Comparison of ENCODE assay signal across 20 cellular contexts in the genomic region with DNA sequence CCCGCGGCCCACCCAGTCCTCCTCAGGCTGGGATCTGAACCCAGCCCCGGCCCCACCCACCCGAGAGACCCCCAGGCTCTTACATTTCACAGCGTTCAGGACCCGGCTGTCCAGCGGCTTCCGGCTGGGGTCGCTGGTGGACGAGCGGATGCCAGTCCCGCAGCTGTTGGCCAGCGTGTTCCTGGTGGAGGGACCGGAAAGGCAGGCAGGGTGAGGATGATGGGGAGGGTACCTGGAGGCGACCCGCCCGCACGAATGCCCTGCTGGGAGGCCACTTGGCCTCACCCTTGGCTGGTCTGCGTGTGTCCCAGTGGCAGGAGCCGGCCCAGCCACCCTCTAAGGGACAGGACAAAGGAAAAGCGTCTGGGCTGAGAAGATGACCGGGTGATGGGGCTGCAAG. TPM values are rescaled to one million over a fixed set of nuclear protein-coding genes. Genes with fewer than 3 reads are reported as not detected.
DNase-seq lines count a peak whose midpoint lies in the region; ATAC-seq, FAIRE-seq and TF ChIP-seq lines count a peak whose summit lies in the region.
"Had no signal": no experiment of that assay in that cellular context is flagged by ENCODE, and none has a peak within 500 bp of the region (broad histone marks: within the 10 kb centered on the region; RNA-seq: fewer than 3 reads in every experiment).

No MANE protein-coding gene starts in this region.

- FAIRE-seq in kidney (lab: Jason Lieb, UNC) = no peak
- FAIRE-seq: GM12891 had no signal

- H3K4me2 ChIP-seq in BLaER1 treated with 17β-estradiol and CSF1 and Interleukin-3, amounts not matched to agents 10 nM and 100 nM = peak overlapping the region in 8 of 11 experiments; percentile 23 to 81 (median 63); a peak in 16 of 22 replicates

- no peaks in the 10 kb centered on the region for H3K27me3 ChIP-seq in BLaER1 treated with 17β-estradiol and CSF1 and Interleukin-3, amounts not matched to agents 10 nM and 100 nM
- no peaks in the 10 kb centered on the region for H3K27me3 ChIP-seq in skeletal muscle tissue (ENCODE audit: control insufficient read depth in 3 of 3, insufficient read depth in 3 of 3, low read length in 3 of 3)
- H3K27me3 ChIP-seq: breast epithelium, MG63 had no signal

- H3K36me3 ChIP-seq in BLaER1 treated with 17β-estradiol and CSF1 and Interleukin-3, amounts not matched to agents 10 nM and 100 nM = peaks cover 0 to 98% (median 0%) of the 10 kb centered on the region in 11 experiments; a peak in 10 of 22 replicates
- no peaks in the 10 kb centered on the region for H3K36me3 ChIP-seq in kidney (ENCODE audit: control insufficient read depth in 1 of 2, insufficient read depth in 2 of 2, low read length in 2 of 2)
- H3K36me3 ChIP-seq in skeletal muscle tissue (ENCODE audit: control insufficient read depth in 3 of 3, insufficient read depth in 3 of 3, low read length in 3 of 3) = peaks cover 0 to 13% (median 13%) of the 10 kb centered on the region in 3 donors
- H3K36me3 ChIP-seq: breast epithelium had no signal

- no peak for TF ChIP-seq CTCF in kidney (IDR thresholded peaks at IDR 0.05; ENCODE audit: borderline replicate concordance, extremely low read depth, insufficient read depth)

- no peak overlapping the region for H3K9ac ChIP-seq in BLaER1 treated with 17β-estradiol and CSF1 and Interleukin-3, amounts not matched to agents 10 nM and 100 nM
- H3K9ac ChIP-seq in kidney (ENCODE audit: low read length in 2 of 2) = no peak overlapping the region
- H3K9ac ChIP-seq in skeletal muscle tissue (ENCODE audit: low read depth in 1 of 3, low read length in 3 of 3) = no peak overlapping the region

- peaks cover 21 to 79% (median 66%) of the 10 kb centered on the region in 10 experiments; a peak in 19 of 20 replicates for H3K4me1 ChIP-seq in BLaER1 treated with 17β-estradiol and CSF1 and Interleukin-3, amounts not matched to agents 10 nM and 100 nM
- peaks cover 2 to 4% of the 10 kb centered on the region in 2 donors for H3K4me1 ChIP-seq in kidney (ENCODE audit: control insufficient read depth in 1 of 2, insufficient read depth in 1 of 2, low read depth in 1 of 2, low read length in 2 of 2)
- H3K4me1 ChIP-seq in skeletal muscle tissue (ENCODE audit: control insufficient read depth in 3 of 3, insufficient read depth in 3 of 3, low read length in 3 of 3) = peaks cover 6 to 28% (median 24%) of the 10 kb centered on the region in 3 donors
- H3K4me1 ChIP-seq: breast epithelium had no signal

- no peak overlapping the region for H3K4me3 ChIP-seq in BLaER1 treated with 17β-estradiol and CSF1 and Interleukin-3, amounts not matched to agents 10 nM and 100 nM
- H3K4me3 ChIP-seq in kidney (ENCODE audit: low read length in 2 of 2) (no peak overlapping the region), skeletal muscle tissue (ENCODE audit: low read length in 3 of 3) (no peak overlapping the region)
- H3K4me3 ChIP-seq: lung, MG63, SK-N-MC had no signal

- no peak overlapping the region for H3K27ac ChIP-seq in BLaER1 treated with 17β-estradiol and CSF1 and Interleukin-3, amounts not matched to agents 10 nM and 100 nM
- H3K27ac ChIP-seq in kidney (ENCODE audit: low read depth in 2 of 2, low read length in 2 of 2) (peak overlapping the region in 1 of 2 donors; percentile 14), skeletal muscle tissue (ENCODE audit: low read depth, low read length) (peak overlapping the region; percentile 72)
- H3K27ac ChIP-seq: epithelial cell of prostate, SK-N-MC had no signal

- ATAC-seq in HG02763 (IDR thresholded peaks at IDR 0.05; ENCODE audit: unreplicated experiment) = no peak
- ATAC-seq: activated CD4-positive, CD25-positive, alpha-beta regulatory T cell treated with anti-CD3 and anti-CD28 coated beads, Interleukin-2, amount 50 U/mL, for 24 hours had no signal

- no peaks in the 10 kb centered on the region for H3K9me3 ChIP-seq in BLaER1 treated with 17β-estradiol and CSF1 and Interleukin-3, amounts not matched to agents 10 nM and 100 nM (replicated peaks in 1 of 11)
- H3K9me3 ChIP-seq in kidney (ENCODE audit: control insufficient read depth in 1 of 2, low read length in 2 of 2) = no peaks in the 10 kb centered on the region
- no peaks in the 10 kb centered on the region for H3K9me3 ChIP-seq in skeletal muscle tissue (ENCODE audit: control insufficient read depth in 3 of 3, low read length in 3 of 3)
- H3K9me3 ChIP-seq: breast epithelium, MG63 had no signal

- peak; percentile 48 for DNase-seq in ecto neural progenitor cell (ENCODE audit: low spot score)
- DNase-seq in kidney = peak; percentile 75
- no peak for DNase-seq in NCI-H748 treated with DMSO at 0.1 percent for 48 hours (lab: John Stamatoyannopoulos, UW)
- DNase-seq in activated CD8-positive, alpha-beta memory T cell treated with anti-CD3 and anti-CD28 coated beads, Interleukin-2, amount 50 U/mL, for 48 hours = no peak
- DNase-seq in SIG-M5 treated with dmso at 0.1 percent for 504 hours (lab: John Stamatoyannopoulos, UW; ENCODE audit: unreplicated experiment) = no peak
- DNase-seq: ACHN; MG63; NCI-H187; NCI-H2227 treated with DMSO at 0.1 percent for 48 hours; stimulated activated CD4-positive, alpha-beta T cell treated with anti-CD3 and anti-CD28 coated beads, Interleukin-4, amount 100 ng/mL, for 1 hour; T-helper 9 cell had no signal

- intact Hi-C loops in kidney (cut with DNase I) = no loop called here

- H4K20me1 ChIP-seq in BLaER1 treated with 17β-estradiol and CSF1 and Interleukin-3, amounts not matched to agents 10 nM and 100 nM = peaks cover 0 to 100% (median 43%) of the 10 kb centered on the region in 11 experiments; a peak in 14 of 22 replicates

RNA-seq across cellular contexts. Expression of a gene that starts 51.9 kb away (rescaled TPM):
- total RNA-seq in kidney (40.2 TPM), skeletal muscle tissue (37.6 TPM)
- 52.6 TPM for polyA plus RNA-seq in kidney (ENCODE audit: insufficient read depth, low read depth, low replicate concordance)

Comparison
In these comparisons a context has a peak if more than half of its experiments do, and no peak if none do; other contexts are left out.
1. DNase-seq: peak in ecto neural progenitor cell (single experiment) and kidney (single experiment); none in NCI-H748 treated with DMSO at 0.1 percent for 48 hours (single experiment), activated CD8-positive, alpha-beta memory T cell treated with anti-CD3 and anti-CD28 coated beads, Interleukin-2, amount 50 U/mL, for 48 hours (single experiment) and SIG-M5 treated with dmso at 0.1 percent for 504 hours (single experiment).